8 cellular contexts compared by ENCODE assay signal in the genomic region with DNA sequence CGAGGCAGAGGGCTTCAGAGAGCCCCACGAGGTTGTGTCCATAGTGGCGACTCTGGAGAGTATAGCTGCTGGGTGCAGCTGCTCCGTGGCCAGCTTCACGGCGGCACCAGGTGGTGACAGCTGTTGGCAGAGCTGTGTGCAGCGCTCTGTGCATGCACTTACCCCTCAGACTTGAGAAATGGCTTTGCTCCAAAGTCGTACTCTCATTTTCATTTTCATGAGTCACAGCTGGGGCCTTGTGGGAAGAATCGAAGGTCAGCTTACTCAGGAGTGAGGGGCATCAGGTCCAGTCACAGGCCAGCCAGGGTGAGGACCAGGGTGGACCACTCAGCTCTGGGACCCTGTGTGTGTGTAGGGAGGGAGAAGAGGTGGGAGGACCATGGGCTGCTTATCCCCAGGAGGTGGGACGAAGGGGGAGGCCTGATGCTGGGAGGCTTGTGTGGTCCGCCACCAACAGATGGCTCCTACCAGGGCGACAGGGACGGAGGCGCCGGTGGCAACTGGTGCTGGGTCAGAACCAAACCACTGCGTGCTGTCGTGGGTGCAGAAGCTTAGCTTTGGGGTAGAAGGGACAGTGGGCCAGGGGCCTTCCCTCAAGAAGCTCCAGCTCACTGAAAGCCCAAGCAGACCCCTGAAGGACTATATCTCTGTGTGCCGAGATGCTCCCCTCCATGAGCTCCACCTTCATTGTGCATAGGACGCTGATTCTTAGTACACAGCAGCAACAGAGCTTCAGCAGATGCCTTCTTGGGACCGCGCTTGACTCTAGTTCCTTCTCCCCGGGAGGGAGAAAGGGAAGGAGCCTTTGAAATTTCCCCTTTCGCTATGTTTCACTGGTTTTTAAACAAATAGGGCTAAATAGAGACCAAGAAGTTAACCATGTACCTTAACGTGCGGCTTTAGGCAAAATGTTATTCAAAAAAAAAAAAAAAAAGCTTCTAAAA.
DNase-seq lines count a peak whose midpoint lies in the region; ATAC-seq and TF ChIP-seq lines count a peak whose summit lies in the region.

No MANE protein-coding gene starts in this region.

- no peaks in the 10 kb centered on the region for H3K27me3 ChIP-seq in thyroid gland
- H3K27me3 ChIP-seq in Caco-2 (replicated peaks; ENCODE audit: control insufficient read depth, insufficient read depth, low read length): no peaks in the 10 kb centered on the region; the same call in 1 of the 2 replicates

- H3K4me1 Mint-ChIP-seq in activated T-cell treated with anti-CD3 and anti-CD28 coated beads, Interleukin-2, amount 50 U/mL, for 4 hours (ENCODE audit: low read depth): peaks cover 64% of the 10 kb centered on the region
- H3K4me1 Mint-ChIP-seq in Caco-2 (ENCODE audit: low read depth, unreplicated experiment): no peaks in the 10 kb centered on the region

- H3K9me3 ChIP-seq in thyroid gland (no peaks in the 10 kb centered on the region), Caco-2 (no peaks in the 10 kb centered on the region)

- TF ChIP-seq CTCF in thyroid gland (IDR thresholded peaks at IDR 0.05) (no peak), Caco-2 (IDR thresholded peaks at IDR 0.05; ENCODE audit: insufficient read depth in 1 of 2, low read depth in 1 of 2, low read length in 1 of 2, severe bottlenecking in 1 of 2, unreplicated experiment in 1 of 2) (no peak)

- H3K4me3 ChIP-seq in thyroid gland (replicated peaks in 1 of 3): no peak overlapping the region
- no peak overlapping the region for H3K4me3 ChIP-seq in Caco-2 (ENCODE audit: low read depth, low read length)

- no peak overlapping the region for H3K27ac ChIP-seq in thyroid gland

- TF ChIP-seq POLR2A in thyroid gland (IDR thresholded peaks at IDR 0.05): no peak

- intact Hi-C loops in thyroid gland (cut with DNase I): no loop called here
- intact Hi-C loops in Caco-2 (cut with micrococcal nuclease; ENCODE audit: unreplicated experiment): no loop called here

- H3K36me3 ChIP-seq in thyroid gland (no peaks in the 10 kb centered on the region), Caco-2 (ENCODE audit: control insufficient read depth, insufficient read depth, low read length) (no peaks in the 10 kb centered on the region)

- no peak for DNase-seq in activated T-cell treated with anti-CD3 and anti-CD28 coated beads, Interleukin-2, amount 50 U/mL, for 4 hours
- no peak for DNase-seq in activated T-cell treated with anti-CD3 and anti-CD28 coated beads, Interleukin-2, amount 50 U/mL, for 1 hour
- DNase-seq in NCI-H1105 treated with DMSO at 0.1 percent for 48 hours (lab: John Stamatoyannopoulos, UW) (peak; percentile 37), germinal center (ENCODE audit: low spot score) (peak; percentile 39), thyroid gland (peak; percentile 33 to 51), Caco-2 (no peak), NCI-H187 treated with DMSO at 0.1 percent for 48 hours (lab: John Stamatoyannopoulos, UW) (no peak)

- no peaks in the 10 kb centered on the region for H3K9me3 Mint-ChIP-seq in activated T-cell treated with anti-CD3 and anti-CD28 coated beads, Interleukin-2, amount 50 U/mL, for 4 hours
- H3K9me3 Mint-ChIP-seq in Caco-2 (ENCODE audit: unreplicated experiment): no peaks in the 10 kb centered on the region

- no peaks in the 10 kb centered on the region for H3K27me3 Mint-ChIP-seq in activated T-cell treated with anti-CD3 and anti-CD28 coated beads, Interleukin-2, amount 50 U/mL, for 4 hours (ENCODE audit: low read depth)
- H3K27me3 Mint-ChIP-seq in Caco-2 (ENCODE audit: insufficient read depth, unreplicated experiment): peaks cover 14% of the 10 kb centered on the region

- no peak overlapping the region for H3K27ac Mint-ChIP-seq in Caco-2 (ENCODE audit: unreplicated experiment)

- POLR2A ChIA-PET in Caco-2 (lab: Charles Lee): no interaction called here

- H3K36me3 Mint-ChIP-seq in activated T-cell treated with anti-CD3 and anti-CD28 coated beads, Interleukin-2, amount 50 U/mL, for 4 hours (ENCODE audit: insufficient read depth): peaks cover 14% of the 10 kb centered on the region
- H3K36me3 Mint-ChIP-seq in Caco-2 (ENCODE audit: insufficient read depth, unreplicated experiment): no peaks in the 10 kb centered on the region

- peak overlapping the region; percentile 29 for H3K4me3 Mint-ChIP-seq in activated T-cell treated with anti-CD3 and anti-CD28 coated beads, Interleukin-2, amount 50 U/mL, for 4 hours
- H3K4me3 Mint-ChIP-seq in Caco-2 (ENCODE audit: unreplicated experiment): no peak overlapping the region

- no TSS peak for BruUV-seq in Caco-2 (replicated peaks; lab: Mats Ljungman, UMichigan)

- CTCF ChIA-PET in Caco-2 (lab: Charles Lee): interaction anchor here (0.5 kb wide), 1 partner anchor 36 kb away, joined by 3 read pairs; no protein-coding TSS in a partner anchor

- peak; percentile 46 to 51 for ATAC-seq in activated T-cell treated with anti-CD3 and anti-CD28 coated beads, Interleukin-2, amount 50 U/mL, for 4 hours
- peak; percentile 55 for ATAC-seq in HG02571 (IDR thresholded peaks at IDR 0.05; ENCODE audit: unreplicated experiment)

- WGBS in thyroid gland, 2 donors: 78 to 84% methylated on average over 20 to 22 of the region's 25 CpGs

- H3K4me1 ChIP-seq in thyroid gland (no peaks in the 10 kb centered on the region), Caco-2 (no peaks in the 10 kb centered on the region)

Comparison
In these comparisons a context has a peak if more than half of its experiments do, and no peak if none do; other contexts are left out.
1. DNase-seq: peak in NCI-H1105 treated with DMSO at 0.1 percent for 48 hours (single experiment), germinal center (single experiment) and thyroid gland (2 of 2); none in activated T-cell treated with anti-CD3 and anti-CD28 coated beads, Interleukin-2, amount 50 U/mL, for 4 hours (single experiment), activated T-cell treated with anti-CD3 and anti-CD28 coated beads, Interleukin-2, amount 50 U/mL, for 1 hour (single experiment), Caco-2 (0 of 2) and NCI-H187 treated with DMSO at 0.1 percent for 48 hours (single experiment).